In genomic region chr10:72248477-72249151, GRCh38 we compare ENCODE assay signal across 8 cellular contexts. TPM values are rescaled to one million over a fixed set of nuclear protein-coding genes. Genes with fewer than 3 reads are reported as not detected.
DNase-seq lines count a peak whose midpoint lies in the region; ATAC-seq and TF ChIP-seq lines count a peak whose summit lies in the region.

No MANE protein-coding gene starts in this region.

- no peaks in the 10 kb centered on the region for H3K9me3 Mint-ChIP-seq in activated naive CD8-positive, alpha-beta T cell treated with anti-CD3 and anti-CD28 coated beads, Interleukin-2, amount 50 U/mL, for 24 hours

- peaks cover 85% of the 10 kb centered on the region for H3K4me1 Mint-ChIP-seq in activated naive CD8-positive, alpha-beta T cell treated with anti-CD3 and anti-CD28 coated beads, Interleukin-2, amount 50 U/mL, for 24 hours

- H3K27me3 Mint-ChIP-seq in activated naive CD8-positive, alpha-beta T cell treated with anti-CD3 and anti-CD28 coated beads, Interleukin-2, amount 50 U/mL, for 24 hours: no peaks in the 10 kb centered on the region

- peak overlapping the region; percentile 94 for H3K27ac Mint-ChIP-seq in activated naive CD8-positive, alpha-beta T cell treated with anti-CD3 and anti-CD28 coated beads, Interleukin-2, amount 50 U/mL, for 24 hours

- intact Hi-C loops in left ventricle myocardium superior (cut with micrococcal nuclease): no loop called here

- H3K36me3 ChIP-seq in RWPE2 (ENCODE audit: low read depth): no peaks in the 10 kb centered on the region

- TF ChIP-seq CTCF in RWPE2 (IDR thresholded peaks at IDR 0.05; ENCODE audit: poor library complexity, severe bottlenecking): no peak

- no peak overlapping the region for H3K4me3 ChIP-seq in RWPE2 (ENCODE audit: severe bottlenecking)

- H3K9me3 ChIP-seq in RWPE2 (ENCODE audit: severe bottlenecking): no peaks in the 10 kb centered on the region

- H3K4me1 ChIP-seq in RWPE2 (ENCODE audit: insufficient read depth, poor library complexity, severe bottlenecking): peaks cover 61% of the 10 kb centered on the region

- peak overlapping the region; percentile 99 for H3K27ac ChIP-seq in RWPE2 (ENCODE audit: poor library complexity, severe bottlenecking)

- DNase-seq in NK-92 treated with Interleukin-12 subunit alpha and Interleukin-12 subunit beta, amount 100 ng/mL, for 24 hours (lab: John Stamatoyannopoulos, UW): peak; percentile 87
- no peak for DNase-seq in NK-92 (lab: John Stamatoyannopoulos, UW; ENCODE audit: unreplicated experiment)
- DNase-seq in RWPE2 (ENCODE audit: low spot score): peak; percentile 87
- DNase-seq in activated naive CD8-positive, alpha-beta T cell treated with anti-CD3 and anti-CD28 coated beads, Interleukin-2, amount 50 U/mL, for 24 hours: peak; percentile 73
- peak; percentile 89 for DNase-seq in left ventricle myocardium superior
- DNase-seq in retina: peak; percentile 45
- DNase-seq in NCI-H1417 treated with DMSO at 0.1 percent for 48 hours (lab: John Stamatoyannopoulos, UW): no peak

- ATAC-seq in HG03066 (IDR thresholded peaks at IDR 0.05; ENCODE audit: low read depth, unreplicated experiment) (peak; percentile 87), RWPE2 (ENCODE audit: low read depth) (peak; percentile 81), left ventricle myocardium superior (peak; percentile 88)
- peak; percentile 90 for ATAC-seq in activated naive CD8-positive, alpha-beta T cell treated with anti-CD3 and anti-CD28 coated beads, Interleukin-2, amount 50 U/mL, for 24 hours

- no peaks in the 10 kb centered on the region for H3K27me3 ChIP-seq in RWPE2 (ENCODE audit: insufficient read depth, poor library complexity, severe bottlenecking)

- peak overlapping the region; percentile 77 for H3K4me3 Mint-ChIP-seq in activated naive CD8-positive, alpha-beta T cell treated with anti-CD3 and anti-CD28 coated beads, Interleukin-2, amount 50 U/mL, for 24 hours

- no peaks in the 10 kb centered on the region for H3K36me3 Mint-ChIP-seq in activated naive CD8-positive, alpha-beta T cell treated with anti-CD3 and anti-CD28 coated beads, Interleukin-2, amount 50 U/mL, for 24 hours (ENCODE audit: low read depth)

RNA-seq across cellular contexts. Expression of gene DDIT4, which starts 25.1 kb away (rescaled TPM):
- total RNA-seq in left ventricle myocardium superior: 64.2 TPM

RNA-seq across cellular contexts. Expression of gene ASCC1, which starts 32.5 kb away (rescaled TPM):
- 34.7 TPM for total RNA-seq in left ventricle myocardium superior

RNA-seq across cellular contexts. Expression of gene ANAPC16, which starts 32.8 kb away (rescaled TPM):
- 260 TPM for total RNA-seq in left ventricle myocardium superior

Comparison
In these comparisons a context has a peak if more than half of its experiments do, and no peak if none do; other contexts are left out.
1. DNase-seq: peak in NK-92 treated with Interleukin-12 subunit alpha and Interleukin-12 subunit beta, amount 100 ng/mL, for 24 hours (single experiment), RWPE2 (single experiment), activated naive CD8-positive, alpha-beta T cell treated with anti-CD3 and anti-CD28 coated beads, Interleukin-2, amount 50 U/mL, for 24 hours (single experiment), left ventricle myocardium superior (single experiment) and retina (single experiment); none in NK-92 (single experiment) and NCI-H1417 treated with DMSO at 0.1 percent for 48 hours (single experiment).
2. Peak in every context shown above with its lines, with median percentiles within 50 percentile points of each other: ATAC-seq.